ENCODE assay signal across 21 cellular contexts in genomic region chr16:87052506-87052905, GRCh38.
A peak's percentile ranks its signal among the peaks of the same experiment; 100 is the strongest.
DNase-seq lines count a peak whose midpoint lies in the region; ATAC-seq, FAIRE-seq and TF ChIP-seq lines count a peak whose summit lies in the region.
"Had no signal": no experiment of that assay in that cellular context is flagged by ENCODE, and none has a peak within 500 bp of the region (broad histone marks: within the 10 kb centered on the region; RNA-seq: fewer than 3 reads in every experiment).

No MANE protein-coding gene starts in this region.

- H3K9ac ChIP-seq in SK-N-SH (no peak overlapping the region), GM23248 (no peak overlapping the region), K562 (ENCODE audit: insufficient read depth in 1 of 2, low read depth in 2 of 2, low read length in 2 of 2) (no peak overlapping the region)
- H3K9ac ChIP-seq: KMS-11 had no signal

- no peaks in the 10 kb centered on the region for H3K4me1 ChIP-seq in SK-N-SH (ENCODE audit: control insufficient read depth in 1 of 2, insufficient read depth in 2 of 2, low read depth in 1 of 2, low read length in 1 of 2)
- H3K4me1 ChIP-seq in GM23248 (ENCODE audit: insufficient read depth) = no peaks in the 10 kb centered on the region
- peaks cover 17 to 24% of the 10 kb centered on the region in 2 experiments for H3K4me1 ChIP-seq in K562 (replicated peaks in 1 of 2; ENCODE audit: control insufficient read depth in 2 of 2, insufficient read depth in 2 of 2, low read length in 2 of 2)

- 5% methylated on average over 6 of the region's 6 CpGs for WGBS in SK-N-SH (ENCODE audit: low lambda C conversion rate)
- WGBS in GM23248 (ENCODE audit: low coverage in 1 of 2, low lambda C conversion rate in 2 of 2, missing lambda C conversion rate in 2 of 2), 2 experiments = 52 to 54% methylated on average over 6 of the region's 6 CpGs
- 11% methylated on average over 6 of the region's 6 CpGs for WGBS in K562 (ENCODE audit: insufficient coverage, low coverage, missing lambda C conversion rate)

- CTCF ChIA-PET in SK-N-SH (lab: Yijun Ruan, JAX) (interaction anchor here (1.3 to 1.7 kb wide), 2 partner anchors 9 to 488 kb away, joined by 3 to 10 read pairs; no protein-coding TSS in a partner anchor), K562 (lab: Yijun Ruan, JAX; ENCODE audit: low intra/inter-chr PET ratio) (no interaction called here)

- H3F3A ChIP-seq in SK-N-SH (replicated peaks; ENCODE audit: insufficient read depth) = peaks cover 12% of the 10 kb centered on the region
- no peaks in the 10 kb centered on the region for H3F3A ChIP-seq in GM23248 (ENCODE audit: insufficient read depth)

- intact Hi-C loops in K562 (cut with micrococcal nuclease) = no loop called here

- peak; percentile 70 for FAIRE-seq in K562 (lab: Jason Lieb, UNC)
- FAIRE-seq: HTR-8/SVneo had no signal

- POLR2A ChIA-PET in SK-N-SH (lab: Yijun Ruan, JAX) = no interaction called here
- POLR2A ChIA-PET in K562 (lab: Yijun Ruan, JAX) = interaction anchor here (0.8 to 1.7 kb wide), 2 partner anchors 10 to 23 kb away, joined by 5 to 8 read pairs; no protein-coding TSS in a partner anchor

- H3K4me3 ChIP-seq in SK-N-SH (ENCODE audit: low read depth in 2 of 2, low read length in 1 of 2) (no peak overlapping the region), GM23248 (no peak overlapping the region), K562 (no peak overlapping the region), foreskin fibroblast (ENCODE audit: low read depth in 1 of 2, low read length in 2 of 2) (no peak overlapping the region)

- no peak for TF ChIP-seq RAD21 in SK-N-SH (IDR thresholded peaks at IDR 0.05; ENCODE audit: low read length)
- no peak for TF ChIP-seq RAD21 in K562 (CRISPR knock-in tag; conservative IDR thresholded peaks at IDR 0.05 in 1 of 2, IDR thresholded peaks at IDR 0.05 in 1 of 2)

- BruUV-seq in K562 (replicated peaks; lab: Mats Ljungman, UMichigan) = no TSS peak

- no peaks in the 10 kb centered on the region for H3K79me2 ChIP-seq in SK-N-SH (ENCODE audit: insufficient read depth)
- H3K79me2 ChIP-seq in GM23248 (ENCODE audit: insufficient read depth) = no peaks in the 10 kb centered on the region
- H3K79me2 ChIP-seq in K562 (ENCODE audit: control insufficient read depth, insufficient read depth, low read length) = no peaks in the 10 kb centered on the region

- no peak for TF ChIP-seq POLR2A in K562 (conservative IDR thresholded peaks at IDR 0.05)

- H3K4me2 ChIP-seq in SK-N-SH (no peak overlapping the region; the same call in 1 of the 2 replicates), GM23248 (ENCODE audit: unreplicated experiment) (no peak overlapping the region), K562 (ENCODE audit: insufficient read depth, low read length) (peak overlapping the region; percentile 75)
- H3K4me2 ChIP-seq: KMS-11 had no signal

- in situ Hi-C loops in GM23248 (cut with MboI) = no loop called here
- in situ Hi-C loops in K562 (cut with MboI) = no loop called here

- H3K27me3 ChIP-seq in SK-N-SH (ENCODE audit: insufficient read depth) (peaks cover 96% of the 10 kb centered on the region), GM23248 (replicated peaks; ENCODE audit: insufficient read depth) (peaks cover 54% of the 10 kb centered on the region), K562 (ENCODE audit: control insufficient read depth in 2 of 2, insufficient read depth in 2 of 2, low read length in 2 of 2) (no peaks in the 10 kb centered on the region)

- H3K9me2 ChIP-seq in SK-N-SH = no peaks in the 10 kb centered on the region
- H3K9me2 ChIP-seq in GM23248 (ENCODE audit: insufficient read depth) = no peaks in the 10 kb centered on the region

- H4K20me1 ChIP-seq in SK-N-SH (ENCODE audit: insufficient read depth) (peaks cover 4% of the 10 kb centered on the region), GM23248 (ENCODE audit: insufficient read depth) (no peaks in the 10 kb centered on the region), K562 (replicated peaks; ENCODE audit: control insufficient read depth, insufficient read depth, low read length) (no peaks in the 10 kb centered on the region)

- H2AFZ ChIP-seq in SK-N-SH (ENCODE audit: low read depth) = no peak overlapping the region
- H2AFZ ChIP-seq in GM23248 = no peak overlapping the region
- H2AFZ ChIP-seq in K562 (ENCODE audit: low read depth, low read length) = peak overlapping the region; percentile 17; the same call in 1 of the 2 replicates

- H3K9me1 ChIP-seq in K562 (ENCODE audit: control insufficient read depth, insufficient read depth, low read length) = no peaks in the 10 kb centered on the region

- H3K36me3 ChIP-seq in SK-N-SH (replicated peaks in 1 of 2; ENCODE audit: control insufficient read depth in 1 of 2, insufficient read depth in 2 of 2, low read length in 1 of 2) (no peaks in the 10 kb centered on the region), GM23248 (ENCODE audit: low read depth) (no peaks in the 10 kb centered on the region), K562 (ENCODE audit: control insufficient read depth, insufficient read depth, low read length) (no peaks in the 10 kb centered on the region)

- no peak for TF ChIP-seq CTCF in SK-N-SH (IDR thresholded peaks at IDR 0.05)
- TF ChIP-seq CTCF in K562 (IDR thresholded peaks at IDR 0.05 in 2 of 3, conservative IDR thresholded peaks at IDR 0.05 in 1 of 3; ENCODE audit: insufficient read depth in 2 of 3, low read depth in 1 of 3, low read length in 3 of 3) = no peak
- TF ChIP-seq CTCF in foreskin fibroblast (IDR thresholded peaks at IDR 0.05; ENCODE audit: low read depth, low read length) = no peak

- TF ChIP-seq EP300 in SK-N-SH (IDR thresholded peaks at IDR 0.05; ENCODE audit: borderline replicate concordance in 1 of 2, low read depth in 1 of 2, low read length in 1 of 2) (no peak), K562 (IDR thresholded peaks at IDR 0.05; ENCODE audit: low read length) (no peak; the same call in 1 of the 2 replicates)

- no peak overlapping the region for H3K27ac ChIP-seq in SK-N-SH (ENCODE audit: low read depth in 2 of 2, low read length in 1 of 2)
- H3K27ac ChIP-seq in GM23248 = no peak overlapping the region
- H3K27ac ChIP-seq in K562 (ENCODE audit: extremely low read depth, low read depth, low read length) = no peak overlapping the region
- H3K27ac ChIP-seq: 22Rv1, KMS-11 had no signal

- DNase-seq in SK-N-SH = no peak
- DNase-seq in GM23248 = peak; percentile 15
- peak in 3 of 4 experiments; percentile 17 to 29 (median 23) for DNase-seq in K562 (ENCODE audit: extremely low read depth in 1 of 4, low spot score in 3 of 4)
- DNase-seq in lung microvascular endothelial cell (ENCODE audit: low read depth in 2 of 2) = peak; percentile 31 to 79
- no peak for DNase-seq in foreskin fibroblast
- DNase-seq in SIG-M5 (lab: John Stamatoyannopoulos, UW) = no peak
- DNase-seq: AML-193; C1 segment of cervical spinal cord; CD8-positive, alpha-beta T cell; GDM1; GOT3; NCI-H1105 treated with DMSO at 0.1 percent for 48 hours; NCI-H2029 treated with DMSO at 0.1 percent for 48 hours; NCI-H524 treated with DMSO at 0.1 percent for 48 hours; NCI-H82 had no signal

- H3K9me3 ChIP-seq in SK-N-SH (no peaks in the 10 kb centered on the region), GM23248 (ENCODE audit: low read depth) (no peaks in the 10 kb centered on the region), K562 (replicated peaks; ENCODE audit: control insufficient read depth, insufficient read depth, low read depth, low read length) (peaks cover 9% of the 10 kb centered on the region)

- ATAC-seq in SK-N-SH treated with all-trans-retinoic acid at 6 μM for 48 hours (no peak), K562 (peak; percentile 17; the same call in 2 of the 3 replicates), GM19395 (IDR thresholded peaks at IDR 0.05; ENCODE audit: unreplicated experiment) (no peak)
- ATAC-seq: CD8-positive, alpha-beta T cell; Panc1 had no signal

TF ChIP-seq in SK-N-SH, 30 proteins besides CTCF, POLR2A, EP300 and RAD21:
- TF ChIP-seq RFX5 (IDR thresholded peaks at IDR 0.05; ENCODE audit: low read length) (no peak), TCF12 (IDR thresholded peaks at IDR 0.05) (peak; percentile 39; the same call in 1 of the 2 replicates)

TF ChIP-seq in SK-N-SH treated with all-trans-retinoic acid at 6 μM for 48 hours, 23 proteins besides CTCF, POLR2A, EP300 and RAD21 (continues in another document):
- no peak for TF ChIP-seq ARNTL (CRISPR knock-in tag; IDR thresholded peaks at IDR 0.05; ENCODE audit: borderline replicate concordance, low read depth)
- TF ChIP-seq CSRNP3 (CRISPR knock-in tag; IDR thresholded peaks at IDR 0.05) = no peak
- TF ChIP-seq ISL1 (CRISPR knock-in tag; IDR thresholded peaks at IDR 0.05) = no peak
- TF ChIP-seq ZFP30 (CRISPR knock-in tag; IDR thresholded peaks at IDR 0.05) = no peak
- TF ChIP-seq ZNF70 (CRISPR knock-in tag; IDR thresholded peaks at IDR 0.05) = no peak

TF ChIP-seq in K562, 482 proteins besides CTCF, POLR2A, EP300 and RAD21 (continues in another document):
- TF ChIP-seq ZNF780A (CRISPR knock-in tag; IDR thresholded peaks at IDR 0.05) (no peak), MTA2 (IDR thresholded peaks at IDR 0.05; ENCODE audit: low read depth) (no peak), ZNF57 (CRISPR knock-in tag; IDR thresholded peaks at IDR 0.05) (no peak), FOXA3 (CRISPR knock-in tag; conservative IDR thresholded peaks at IDR 0.05 in 1 of 2, IDR thresholded peaks at IDR 0.05 in 1 of 2) (peak in 1 of 2 experiments; percentile 36; a peak in 1 of 4 replicates), UBTF (IDR thresholded peaks at IDR 0.05; ENCODE audit: borderline replicate concordance in 1 of 2, low read depth in 2 of 2, low read length in 2 of 2) (no peak)

Comparison
In these comparisons a context has a peak if more than half of its experiments do, and no peak if none do; other contexts are left out.
1. DNase-seq: peak in GM23248 (single experiment), K562 (3 of 4) and lung microvascular endothelial cell (2 of 2); none in SK-N-SH (single experiment), foreskin fibroblast (0 of 2) and SIG-M5 (single experiment).